Comparison of ENCODE assay signal across 19 cellular contexts in genomic region chr5:107364443-107365096, GRCh38.
A peak's percentile ranks its signal among the peaks of the same experiment; 100 is the strongest.
DNase-seq lines count a peak whose midpoint lies in the region; ATAC-seq and TF ChIP-seq lines count a peak whose summit lies in the region.
"Had no signal": no experiment of that assay in that cellular context is flagged by ENCODE, and none has a peak within 500 bp of the region (broad histone marks: within the 10 kb centered on the region; RNA-seq: fewer than 3 reads in every experiment).

No MANE protein-coding gene starts in this region.

- intact Hi-C loops in left ventricle myocardium superior (cut with micrococcal nuclease) (no loop called here), tibial artery (cut with DNase I; ENCODE audit: low total_unique reads) (no loop called here)

- no peaks in the 10 kb centered on the region for H3K9me3 Mint-ChIP-seq in natural killer cell treated with Interleukin-12 subunit alpha and Interleukin-12 subunit beta and Interleukin-15 and Interleukin-18, amount 100 ng/mL, for 72 hours

- no peaks in the 10 kb centered on the region for H3K27me3 ChIP-seq in tibial artery
- H3K27me3 ChIP-seq: adrenal gland, BE2C had no signal

- peak overlapping the region; percentile 67 to 88 for H3K27ac Mint-ChIP-seq in natural killer cell treated with Interleukin-12 subunit alpha and Interleukin-12 subunit beta and Interleukin-15 and Interleukin-18, amount 100 ng/mL, for 72 hours

- H3K4me1 ChIP-seq in tibial artery: no peaks in the 10 kb centered on the region
- H3K4me1 ChIP-seq: adrenal gland had no signal

- no peak overlapping the region for H3K27ac ChIP-seq in tibial artery
- H3K27ac ChIP-seq: adrenal gland, thoracic aorta had no signal

- no peaks in the 10 kb centered on the region for H3K36me3 Mint-ChIP-seq in natural killer cell treated with Interleukin-12 subunit alpha and Interleukin-12 subunit beta and Interleukin-15 and Interleukin-18, amount 100 ng/mL, for 72 hours

- ATAC-seq in GM18511 (IDR thresholded peaks at IDR 0.05; ENCODE audit: unreplicated experiment): peak; percentile 40
- peak; percentile 43 for ATAC-seq in GM21423 (IDR thresholded peaks at IDR 0.05; ENCODE audit: unreplicated experiment)
- peak; percentile 36 for ATAC-seq in HG03432 (IDR thresholded peaks at IDR 0.05; ENCODE audit: unreplicated experiment)
- no peak for ATAC-seq in natural killer cell treated with Interleukin-12 subunit alpha and Interleukin-12 subunit beta and Interleukin-15 and Interleukin-18, amount 100 ng/mL, for 72 hours
- ATAC-seq in left ventricle myocardium superior: no peak
- ATAC-seq: left cardiac atrium, SK-N-SH treated with all-trans-retinoic acid at 6 μM for 48 hours had no signal

- no peak for TF ChIP-seq CTCF in tibial artery (IDR thresholded peaks at IDR 0.05)

- H3K27me3 Mint-ChIP-seq in natural killer cell treated with Interleukin-12 subunit alpha and Interleukin-12 subunit beta and Interleukin-15 and Interleukin-18, amount 100 ng/mL, for 72 hours: no peaks in the 10 kb centered on the region

- H3K4me3 ChIP-seq in tibial artery: no peak overlapping the region
- H3K4me3 ChIP-seq: adrenal gland, thoracic aorta had no signal

- DNase-seq in natural killer cell treated with Interleukin-12 subunit alpha and Interleukin-12 subunit beta and Interleukin-15 and Interleukin-18, amount 100 ng/mL, for 72 hours (ENCODE audit: low spot score): no peak
- DNase-seq in left ventricle myocardium superior: no peak
- no peak for DNase-seq in AG08396 (ENCODE audit: low spot score)
- no peak for DNase-seq in stimulated activated naive CD4-positive, alpha-beta T cell (lab: John Stamatoyannopoulos, UW)
- DNase-seq in tibial artery: no peak
- DNase-seq: activated CD4-positive, alpha-beta T cell treated with anti-CD3 and anti-CD28 coated beads for 48 hours; activated effector memory CD4-positive, alpha-beta T cell treated with anti-CD3 and anti-CD28 coated beads, Interleukin-2, amount 50 U/mL, for 16 hours; adrenal gland; BE2C; erythroblast; left cardiac atrium; midbrain; NCI-H1417 treated with DMSO at 0.1 percent for 48 hours; NCI-H748 treated with DMSO at 0.1 percent for 48 hours had no signal

- peak overlapping the region; percentile 65 for H3K4me3 Mint-ChIP-seq in natural killer cell treated with Interleukin-12 subunit alpha and Interleukin-12 subunit beta and Interleukin-15 and Interleukin-18, amount 100 ng/mL, for 72 hours

- no peaks in the 10 kb centered on the region for H3K36me3 ChIP-seq in tibial artery
- H3K36me3 ChIP-seq: adrenal gland, BE2C, thoracic aorta had no signal

- peaks cover 35 to 40% of the 10 kb centered on the region in 2 donors for H3K4me1 Mint-ChIP-seq in natural killer cell treated with Interleukin-12 subunit alpha and Interleukin-12 subunit beta and Interleukin-15 and Interleukin-18, amount 100 ng/mL, for 72 hours (ENCODE audit: low read depth in 2 of 2)

- no peaks in the 10 kb centered on the region for H3K9me3 ChIP-seq in tibial artery
- H3K9me3 ChIP-seq: adrenal gland, thoracic aorta had no signal

Comparison
In these comparisons a context has a peak if more than half of its experiments do, and no peak if none do; other contexts are left out.
1. ATAC-seq: peak in GM18511 (single experiment), GM21423 (single experiment) and HG03432 (single experiment); none in natural killer cell treated with Interleukin-12 subunit alpha and Interleukin-12 subunit beta and Interleukin-15 and Interleukin-18, amount 100 ng/mL, for 72 hours (0 of 2) and left ventricle myocardium superior (single experiment).